In genomic region chr7:27193335-27194001, GRCh38 we compare ENCODE assay signal across 1 cellular context.
TF ChIP-seq lines count a peak whose summit lies in the region.

No MANE protein-coding gene starts in this region.

TF ChIP-seq in endothelial cell of umbilical vein, 7 proteins besides CTCF, POLR2A, EP300 and RAD21:
- TF ChIP-seq MAX (IDR thresholded peaks at IDR 0.05; ENCODE audit: insufficient read depth, insufficient read length) (no peak), MYC (IDR thresholded peaks at IDR 0.05; ENCODE audit: low read depth, low read length) (no peak), EZH2 (IDR thresholded peaks at IDR 0.05; ENCODE audit: borderline replicate concordance, low read depth, low read length, severe bottlenecking) (no peak), FOS (IDR thresholded peaks at IDR 0.05; ENCODE audit: borderline replicate concordance, insufficient read depth, low read length) (no peak), JUN (IDR thresholded peaks at IDR 0.05; ENCODE audit: borderline replicate concordance, insufficient read depth, insufficient read length, low read depth) (no peak), GATA2 (IDR thresholded peaks at IDR 0.05; ENCODE audit: insufficient read depth, insufficient read length, low read depth, low read length) (no peak), POLR2AphosphoS5 (IDR thresholded peaks at IDR 0.05; ENCODE audit: insufficient read depth, low read depth, low read length) (no peak)
TF ChIP-seq in endothelial cell of umbilical vein: peak in this region for 0.
